ENCODE assay signal across 21 cellular contexts in genomic region chr10:5511231-5511884, GRCh38. TPM values are rescaled to one million over a fixed set of nuclear protein-coding genes. Genes with fewer than 3 reads are reported as not detected.
"Had no signal": no experiment of that assay in that cellular context is flagged by ENCODE, and none has a peak within 500 bp of the region (broad histone marks: within the 10 kb centered on the region; RNA-seq: fewer than 3 reads in every experiment).

No MANE protein-coding gene starts in this region.

- H3K36me3 ChIP-seq: colonic mucosa, thyroid gland, uterus had no signal

- H3K9ac ChIP-seq: parathyroid adenoma had no signal

- DNase-seq: activated CD4-positive, alpha-beta memory T cell treated with anti-CD3 and anti-CD28 coated beads for 36 hours; activated CD4-positive, alpha-beta T cell treated with anti-CD3 and anti-CD28 coated beads for 36 hours; activated naive CD8-positive, alpha-beta T cell treated with anti-CD3 and anti-CD28 coated beads for 36 hours; central memory CD4-positive, alpha-beta T cell; colonic mucosa; endodermal cell; hippocampal formation; left ventricle myocardium superior; stimulated activated CD4-positive, alpha-beta T cell treated with anti-CD3 and anti-CD28 coated beads, Interleukin-12 subunit alpha, Interleukin-12 subunit beta, amount 100 ng/mL, for 4 hours; stimulated activated CD4-positive, alpha-beta T cell treated with anti-CD3 and anti-CD28 coated beads, Interleukin-1b, Interleukin-23, amount 100 ng/mL, for 48 hours; stimulated activated CD8-positive, alpha-beta memory T cell treated with anti-CD3 and anti-CD28 coated beads, Interleukin-4, amount 100 ng/mL, for 48 hours; stimulated activated naive CD4-positive, alpha-beta T cell; SW 1271; T-helper 2 cell; thyroid gland; uterus had no signal

- ATAC-seq: activated CD4-positive, alpha-beta T cell treated with anti-CD3 and anti-CD28 coated beads for 36 hours; left ventricle myocardium superior; naive thymus-derived CD8-positive, alpha-beta T cell had no signal

- H3K27ac ChIP-seq: colonic mucosa, epithelial cell of prostate, parathyroid adenoma, thyroid gland, uterus had no signal

- H2AFZ ChIP-seq: parathyroid adenoma had no signal

- H3K4me1 ChIP-seq: colonic mucosa, parathyroid adenoma, uterus had no signal

- H3K27me3 ChIP-seq: colonic mucosa, thyroid gland, uterus had no signal

- H3K9me3 ChIP-seq: colonic mucosa, thyroid gland, uterus had no signal

- H3K4me3 ChIP-seq: colonic mucosa, thyroid gland, uterus had no signal

- H3K79me2 ChIP-seq: parathyroid adenoma had no signal

RNA-seq across cellular contexts. Expression of gene CALML5, which starts 12.0 kb away (rescaled TPM):
- total RNA-seq: activated CD4-positive, alpha-beta memory T cell treated with anti-CD3 and anti-CD28 coated beads for 36 hours; activated CD4-positive, alpha-beta T cell treated with anti-CD3 and anti-CD28 coated beads for 36 hours; activated naive CD8-positive, alpha-beta T cell treated with anti-CD3 and anti-CD28 coated beads for 36 hours; colonic mucosa; endodermal cell; glomerular endothelial cell; kidney epithelial cell; left ventricle myocardium superior; naive thymus-derived CD8-positive, alpha-beta T cell; thyroid gland; uterus had no signal
- polyA plus RNA-seq: naive thymus-derived CD8-positive, alpha-beta T cell had no signal

RNA-seq across cellular contexts. Expression of gene CALML3, which starts 13.4 kb away (rescaled TPM):
- total RNA-seq: activated CD4-positive, alpha-beta memory T cell treated with anti-CD3 and anti-CD28 coated beads for 36 hours; activated CD4-positive, alpha-beta T cell treated with anti-CD3 and anti-CD28 coated beads for 36 hours; activated naive CD8-positive, alpha-beta T cell treated with anti-CD3 and anti-CD28 coated beads for 36 hours; endodermal cell; glomerular endothelial cell; kidney epithelial cell; left ventricle myocardium superior; naive thymus-derived CD8-positive, alpha-beta T cell; uterus had no signal
- polyA plus RNA-seq: naive thymus-derived CD8-positive, alpha-beta T cell had no signal
